In the genomic region with DNA sequence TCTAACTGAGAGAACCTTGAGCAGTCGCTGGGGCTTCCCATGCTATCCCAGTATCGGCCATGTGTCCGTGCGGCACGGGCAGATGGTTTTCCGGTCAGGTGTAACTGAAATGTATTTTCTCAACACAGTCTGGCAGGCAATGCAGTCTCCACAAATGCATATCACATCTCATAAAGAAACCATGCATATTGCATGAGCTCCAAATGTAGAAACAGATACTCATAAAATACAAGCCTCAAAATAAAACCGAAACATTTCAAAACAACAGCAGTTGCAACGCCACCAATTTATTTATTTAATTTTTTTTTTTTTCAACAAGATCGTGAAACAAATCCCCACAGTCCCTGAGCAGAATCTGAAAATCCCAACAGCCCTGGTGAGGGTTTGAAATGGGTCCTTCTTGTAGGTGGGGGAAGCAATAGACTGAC, we compare ENCODE assay signal across 9 cellular contexts.
DNase-seq lines count a peak whose midpoint lies in the region; ATAC-seq and TF ChIP-seq lines count a peak whose summit lies in the region.
"Had no signal": no experiment of that assay in that cellular context is flagged by ENCODE, and none has a peak within 500 bp of the region (broad histone marks: within the 10 kb centered on the region; RNA-seq: fewer than 3 reads in every experiment).

No MANE protein-coding gene starts in this region.

- ATAC-seq in GM18909 (IDR thresholded peaks at IDR 0.05; ENCODE audit: poor library complexity, unreplicated experiment) (peak; percentile 61), HG02678 (IDR thresholded peaks at IDR 0.05; ENCODE audit: unreplicated experiment) (peak; percentile 39)
- no peak for ATAC-seq in stimulated activated memory B cell treated with anti-CD40 and anti-IgM and Interleukin-4, amounts not matched to agents 10 μg/mL and 1 μg/mL and 100 μg/mL, for 72 hours

- H2AFZ ChIP-seq in MM.1S (ENCODE audit: low read length) = peak overlapping the region; percentile 23

- no peaks in the 10 kb centered on the region for H3K79me2 ChIP-seq in MM.1S (ENCODE audit: low read length)

- no peak for TF ChIP-seq CTCF in MM.1S (IDR thresholded peaks at IDR 0.05; ENCODE audit: low read length)

- H3K9me3 Mint-ChIP-seq in stimulated activated memory B cell treated with anti-CD40 and anti-IgM and Interleukin-4, amounts not matched to agents 10 μg/mL and 1 μg/mL and 100 μg/mL, for 72 hours = no peaks in the 10 kb centered on the region
- H3K9me3 Mint-ChIP-seq: activated T-helper 2 cell treated with anti-CD3 and anti-CD28 coated beads, Interferon-gamma antibody, Interleukin-2, Interleukin-4, amounts not matched to agents 10 μg/mL and 5 μg/mL and 100 μg/mL, durations not matched to agents 14 hours and 24 hours and 36 hours had no signal

- H3K27ac Mint-ChIP-seq in stimulated activated memory B cell treated with anti-CD40 and anti-IgM and Interleukin-4, amounts not matched to agents 10 μg/mL and 1 μg/mL and 100 μg/mL, for 72 hours = no peak overlapping the region
- H3K27ac Mint-ChIP-seq: activated T-helper 2 cell treated with anti-CD3 and anti-CD28 coated beads, Interferon-gamma antibody, Interleukin-2, Interleukin-4, amounts not matched to agents 10 μg/mL and 5 μg/mL and 100 μg/mL, durations not matched to agents 14 hours and 24 hours and 36 hours had no signal

- H3F3A ChIP-seq in MM.1S (ENCODE audit: insufficient read depth, low read length) = peaks cover 4% of the 10 kb centered on the region; the same call in 1 of the 2 replicates

- H4K20me1 ChIP-seq in MM.1S (ENCODE audit: insufficient read depth, low read length) = no peaks in the 10 kb centered on the region

- peaks cover 16% of the 10 kb centered on the region for H3K4me1 ChIP-seq in MM.1S (ENCODE audit: low read length)
- H3K4me1 ChIP-seq: prostate gland had no signal

- no peak overlapping the region; the same call in 1 of the 2 replicates for H3K9ac ChIP-seq in MM.1S (ENCODE audit: low read length)

- H3K27me3 Mint-ChIP-seq in stimulated activated memory B cell treated with anti-CD40 and anti-IgM and Interleukin-4, amounts not matched to agents 10 μg/mL and 1 μg/mL and 100 μg/mL, for 72 hours = no peaks in the 10 kb centered on the region

- no peaks in the 10 kb centered on the region for H3K36me3 Mint-ChIP-seq in stimulated activated memory B cell treated with anti-CD40 and anti-IgM and Interleukin-4, amounts not matched to agents 10 μg/mL and 1 μg/mL and 100 μg/mL, for 72 hours

- no peaks in the 10 kb centered on the region for H3K9me3 ChIP-seq in MM.1S (replicated peaks; ENCODE audit: insufficient read depth, low read length)
- H3K9me3 ChIP-seq: prostate gland had no signal

- no peaks in the 10 kb centered on the region for H3K27me3 ChIP-seq in MM.1S (replicated peaks; ENCODE audit: insufficient read depth, low read length)

- H3K9me2 ChIP-seq in MM.1S (replicated peaks; ENCODE audit: insufficient read depth, low read length) = no peaks in the 10 kb centered on the region

- H3K4me3 Mint-ChIP-seq in stimulated activated memory B cell treated with anti-CD40 and anti-IgM and Interleukin-4, amounts not matched to agents 10 μg/mL and 1 μg/mL and 100 μg/mL, for 72 hours = peak overlapping the region; percentile 61

- peaks cover 91% of the 10 kb centered on the region for H3K4me1 Mint-ChIP-seq in stimulated activated memory B cell treated with anti-CD40 and anti-IgM and Interleukin-4, amounts not matched to agents 10 μg/mL and 1 μg/mL and 100 μg/mL, for 72 hours

- H3K4me3 ChIP-seq in MM.1S (ENCODE audit: low read length) = peak overlapping the region; percentile 40
- H3K4me3 ChIP-seq: prostate gland had no signal

- peak overlapping the region; percentile 66 for H3K4me2 ChIP-seq in MM.1S (ENCODE audit: low read depth, low read length)

- H3K36me3 ChIP-seq in MM.1S (replicated peaks; ENCODE audit: insufficient read depth, low read length) = no peaks in the 10 kb centered on the region
- H3K36me3 ChIP-seq: prostate gland had no signal

- peak overlapping the region; percentile 43; the same call in 1 of the 2 replicates for H3K27ac ChIP-seq in MM.1S (ENCODE audit: low read length)
- H3K27ac ChIP-seq: prostate gland had no signal

- DNase-seq in MM.1S (peak; percentile 59), mesenteric fat pad (ENCODE audit: low spot score) (no peak), HuH-7.5 (ENCODE audit: low spot score) (no peak), Kasumi-1 (lab: John Stamatoyannopoulos, UW) (no peak)
